18 cellular contexts compared by ENCODE assay signal in genomic region chr1:203466906-203467549, GRCh38. TPM values are rescaled to one million over a fixed set of nuclear protein-coding genes. Genes with fewer than 3 reads are reported as not detected.
A peak's percentile ranks its signal among the peaks of the same experiment; 100 is the strongest.
DNase-seq lines count a peak whose midpoint lies in the region; ATAC-seq and TF ChIP-seq lines count a peak whose summit lies in the region.
"Not testable (repeated sequence)": the region's sequence is repeated elsewhere in the genome, so short reads cannot be mapped to it uniquely, and the experiment has no call there.
"Had no signal": no experiment of that assay in that cellular context is flagged by ENCODE, and none has a peak within 500 bp of the region (broad histone marks: within the 10 kb centered on the region; RNA-seq: fewer than 3 reads in every experiment).

No MANE protein-coding gene starts in this region.

- not testable (repeated sequence) for H3K79me1 ChIP-seq in IMR-90 (ENCODE audit: low read depth in 1 of 2, low read length in 2 of 2)

- 0 out of 2 replicates have a peak overlapping the region, but pooled peaks have one; percentile 16 for H3K4ac ChIP-seq in IMR-90 (ENCODE audit: low read depth, low read length)

- H3K9ac ChIP-seq in IMR-90 (ENCODE audit: low read depth, low read length); smooth muscle cell (ENCODE audit: low read depth): not testable (repeated sequence)

- H3K56ac ChIP-seq in IMR-90 (ENCODE audit: extremely low read depth, insufficient read depth, low read length): not testable (repeated sequence)

- BruUV-seq in IMR-90 (replicated peaks; lab: Mats Ljungman, UMichigan): not testable (repeated sequence)

- not testable (repeated sequence) for H3K18ac ChIP-seq in IMR-90 (ENCODE audit: low read depth, low read length)

- H3K36me3 Mint-ChIP-seq in nephron (ENCODE audit: low read depth): not testable (repeated sequence)

- H3K14ac ChIP-seq in IMR-90 (replicated peaks; ENCODE audit: low read depth, low read length): peak overlapping the region; percentile 33; the same call in 1 of the 2 replicates

- H4K8ac ChIP-seq in IMR-90 (ENCODE audit: low read depth in 2 of 2, low read length in 2 of 2): not testable (repeated sequence)

- peaks cover 19% of the 10 kb centered on the region for H3K4me1 ChIP-seq in IMR-90 (ENCODE audit: control insufficient read depth, insufficient read depth, low read length)
- peaks cover 12 to 60% (median 44%) of the 10 kb centered on the region in 3 donors for H3K4me1 ChIP-seq in esophagus squamous epithelium
- not testable (repeated sequence) for H3K4me1 ChIP-seq in smooth muscle cell (ENCODE audit: low read depth)
- H3K4me1 ChIP-seq in upper lobe of left lung: peaks cover 6 to 11% (median 10%) of the 10 kb centered on the region in 4 donors

- dilution Hi-C loops in IMR-90 (cut with HindIII; ENCODE audit: low sequenced_read_pairs, unreplicated experiment): not testable (repeated sequence)

- not testable (repeated sequence) for H4K20me1 ChIP-seq in IMR-90 (ENCODE audit: insufficient read depth, low read length); smooth muscle cell (ENCODE audit: low read depth)

- not testable (repeated sequence) for ATAC-seq in IMR-90 (ENCODE audit: low read depth); upper lobe of left lung (ENCODE audit: low FRiP score in 2 of 2)

- H3K36me3 ChIP-seq in IMR-90 (ENCODE audit: control insufficient read depth, insufficient read depth, low read length); esophagus squamous epithelium; smooth muscle cell (ENCODE audit: low read depth); upper lobe of left lung: not testable (repeated sequence)

- H3K9me1 ChIP-seq in IMR-90 (ENCODE audit: insufficient read depth, low read length): not testable (repeated sequence)

- H3K27me3 ChIP-seq in IMR-90 (ENCODE audit: control insufficient read depth, insufficient read depth, low read length); smooth muscle cell (ENCODE audit: low read depth); upper lobe of left lung: not testable (repeated sequence)
- peaks cover 0 to 17% (median 0%) of the 10 kb centered on the region in 4 donors for H3K27me3 ChIP-seq in esophagus squamous epithelium

- H3K4me3 ChIP-seq in IMR-90 (ENCODE audit: insufficient read depth, low read depth, low read length); esophagus squamous epithelium; smooth muscle cell; upper lobe of left lung: not testable (repeated sequence)

- not testable (repeated sequence) for TF ChIP-seq POLR2A in IMR-90 (IDR thresholded peaks at IDR 0.05; ENCODE audit: low read depth, low read length); esophagus squamous epithelium (IDR thresholded peaks at IDR 0.05); upper lobe of left lung (IDR thresholded peaks at IDR 0.05)

- peaks cover 12% of the 10 kb centered on the region for H3F3A ChIP-seq in smooth muscle cell (ENCODE audit: low read depth)

- H4K91ac ChIP-seq in IMR-90 (ENCODE audit: insufficient read depth, low read depth, low read length): not testable (repeated sequence)

- not testable (repeated sequence) for H2BK15ac ChIP-seq in IMR-90 (ENCODE audit: low read depth, low read length)

- not testable (repeated sequence) for H2BK20ac ChIP-seq in IMR-90 (ENCODE audit: low read depth, low read length)

- H3K23ac ChIP-seq in IMR-90 (ENCODE audit: low read depth, low read length): not testable (repeated sequence)

- CTCF ChIA-PET in IMR-90 (lab: Yijun Ruan, JAX): not testable (repeated sequence)

- H2AFZ ChIP-seq in IMR-90 (replicated peaks; ENCODE audit: low read length, poor library complexity); smooth muscle cell (ENCODE audit: low read depth): not testable (repeated sequence)

- POLR2A ChIA-PET in IMR-90 (lab: Charles Lee; ENCODE audit: unreplicated experiment): not testable (repeated sequence)

- in situ Hi-C loops in IMR-90 (cut with MboI; ENCODE audit: low sequenced_read_pairs): not testable (repeated sequence)

- not testable (repeated sequence) for H4K5ac ChIP-seq in IMR-90 (ENCODE audit: low read depth, low read length)

- not testable (repeated sequence) for TF ChIP-seq EP300 in upper lobe of left lung (IDR thresholded peaks at IDR 0.05)

- TF ChIP-seq CTCF in IMR-90 (conservative IDR thresholded peaks at IDR 0.05; ENCODE audit: low read depth, low read length); esophagus squamous epithelium (IDR thresholded peaks at IDR 0.05); nephron (IDR thresholded peaks at IDR 0.05; ENCODE audit: unreplicated experiment in 3 of 3); smooth muscle cell (IDR thresholded peaks at IDR 0.05; ENCODE audit: borderline replicate concordance, insufficient read depth, poor library complexity, severe bottlenecking); upper lobe of left lung (IDR thresholded peaks at IDR 0.05): not testable (repeated sequence)

- not testable (repeated sequence) for H3K9me3 Mint-ChIP-seq in nephron

- H3K4me1 Mint-ChIP-seq in nephron: peaks cover 78% of the 10 kb centered on the region

- H2BK5ac ChIP-seq in IMR-90 (ENCODE audit: low read depth, low read length, poor library complexity, severe bottlenecking): not testable (repeated sequence)

- H2BK120ac ChIP-seq in IMR-90 (ENCODE audit: low read depth, low read length): not testable (repeated sequence)

- not testable (repeated sequence) for H3K4me3 Mint-ChIP-seq in nephron

- not testable (repeated sequence) for H3K27me3 Mint-ChIP-seq in nephron (ENCODE audit: low read depth)

- H3K27ac Mint-ChIP-seq in nephron: peak overlapping the region; percentile 92 to 99 (median 98)

- peak overlapping the region; percentile 11; the same call in 1 of the 2 replicates for H2AK5ac ChIP-seq in IMR-90 (ENCODE audit: low read depth, low read length)

- not testable (repeated sequence) for H2AK9ac ChIP-seq in IMR-90 (replicated peaks; ENCODE audit: low read depth, low read length, poor library complexity)

- not testable (repeated sequence) for TF ChIP-seq RAD21 in IMR-90 (IDR thresholded peaks at IDR 0.05; ENCODE audit: low read length)

- not testable (repeated sequence) for H3K4me2 ChIP-seq in IMR-90 (ENCODE audit: low read depth, low read length); smooth muscle cell

- not testable (repeated sequence) for DNase-seq in IMR-90; esophagus squamous epithelium (lab: John Stamatoyannopoulos, UW); smooth muscle cell (lab: John Stamatoyannopoulos, UW; ENCODE audit: unreplicated experiment); upper lobe of left lung
- peak; percentile 23 for DNase-seq in iris pigment epithelial cell (ENCODE audit: low read depth)

- 98% methylated on average over 7 of the region's 13 CpGs; no CpG with 5 or more reads in 1 of the 2 experiments for WGBS in IMR-90 (ENCODE audit: extremely low coverage in 2 of 2, insufficient read length in 1 of 2), 2 experiments
- WGBS in esophagus squamous epithelium, 2 donors: 63 to 71% methylated on average over 13 of the region's 13 CpGs
- 59% methylated on average over 13 of the region's 13 CpGs for WGBS in smooth muscle cell (ENCODE audit: low lambda C conversion rate)
- WGBS in upper lobe of left lung, 2 donors: 79 to 84% methylated on average over 13 of the region's 13 CpGs

- not testable (repeated sequence) for H3K79me2 ChIP-seq in smooth muscle cell (ENCODE audit: low read depth)

- H3K9me3 ChIP-seq in IMR-90 (ENCODE audit: control insufficient read depth, insufficient read depth, low read length); esophagus squamous epithelium; smooth muscle cell (replicated peaks; ENCODE audit: low read depth); upper lobe of left lung: not testable (repeated sequence)

- intact Hi-C loops in IMR-90 (cut with micrococcal nuclease); esophagus squamous epithelium (cut with DNase I): not testable (repeated sequence)

- not testable (repeated sequence) for H3K27ac ChIP-seq in IMR-90 (ENCODE audit: insufficient read depth, low read length)
- peak overlapping the region; percentile 15 for H3K27ac ChIP-seq in angular gyrus (ENCODE audit: low read depth, low read length)
- H3K27ac ChIP-seq in esophagus squamous epithelium: peak overlapping the region; percentile 73 to 98 (median 90)
- H3K27ac ChIP-seq in smooth muscle cell (ENCODE audit: low read depth): peak overlapping the region; percentile 29
- H3K27ac ChIP-seq in upper lobe of left lung: peak overlapping the region; percentile 55 to 81 (median 74)

RNA-seq across cellular contexts. Expression of gene PRELP, which starts 8.6 kb away (rescaled TPM):
- under 0.01 TPM in 1 of 2 replicates, not detected in the other for total RNA-seq in IMR-90 (2012; rRNA removed)
- polyA plus RNA-seq in IMR-90 (2012; rRNA removed): 0.47 and 0.56 TPM in 2 replicates
- polyA plus RNA-seq in IMR-90 (2012; cell fraction: cytosol; rRNA removed): 0.25 and 0.69 TPM in 2 replicates
- 0.14 and 0.26 TPM in 2 replicates for polyA plus RNA-seq in IMR-90 (2012; cell fraction: nucleus; rRNA removed; ENCODE audit: low replicate concordance)
- 10 to 100 TPM in 2 of 4 donors, 1 to 10 TPM in 2; 2.2 to 71.0 (median 9.1) TPM for total RNA-seq in esophagus squamous epithelium
- total RNA-seq in smooth muscle cell: 0.04 and 0.31 TPM in 2 replicates
- 1.6 and 2.1 TPM in 2 replicates for polyA plus RNA-seq in smooth muscle cell
- total RNA-seq in upper lobe of left lung: 100 to 1,000 TPM in 1 of 6 donors, 10 to 100 TPM in 5; 30.4 to 104 (median 47.3) TPM
- total RNA-seq: activated T-cell treated with anti-CD3 and anti-CD28 coated beads, Interleukin-2, amount 50 U/mL, for 72 hours; bronchial epithelial cell; Calu3; lung microvascular endothelial cell; NCI-H460; T-helper 1 cell treated with Interleukin-12 subunit alpha and Interleukin-12 subunit beta and Interleukin-4 antibody, amounts not matched to agents 30 ng/mL and 1 ng/mL, for 36 hours had no signal

RNA-seq across cellular contexts. Expression of gene OPTC, which starts 26.9 kb away (rescaled TPM):
- total RNA-seq in IMR-90 (2012; rRNA removed) (not detected in 2 replicates), esophagus squamous epithelium (not detected), smooth muscle cell (not detected in 2 replicates), upper lobe of left lung (not detected)
- polyA plus RNA-seq in IMR-90 (2012; rRNA removed) (not detected in 2 replicates), smooth muscle cell (0.46 TPM in 1 of 2 replicates, not detected in the other)
- polyA plus RNA-seq in IMR-90 (2012; cell fraction: cytosol; rRNA removed): not detected in 2 replicates
- polyA plus RNA-seq in IMR-90 (2012; cell fraction: nucleus; rRNA removed; ENCODE audit: low replicate concordance): not detected in 2 replicates
- total RNA-seq: activated T-cell treated with anti-CD3 and anti-CD28 coated beads, Interleukin-2, amount 50 U/mL, for 72 hours; bronchial epithelial cell; Calu3; colonic mucosa; lung microvascular endothelial cell; NCI-H460; occipital lobe; renal cortical epithelial cell; T-helper 1 cell treated with Interleukin-12 subunit alpha and Interleukin-12 subunit beta and Interleukin-4 antibody, amounts not matched to agents 30 ng/mL and 1 ng/mL, for 36 hours had no signal
- polyA plus RNA-seq: adipose tissue, keratinocyte had no signal
